ENCODE assay signal across 33 cellular contexts in genomic region chr20:5488823-5489222, GRCh38.
"Had no signal": no experiment of that assay in that cellular context is flagged by ENCODE, and none has a peak within 500 bp of the region (broad histone marks: within the 10 kb centered on the region; RNA-seq: fewer than 3 reads in every experiment).

No MANE protein-coding gene starts in this region.

- H3K9me3 ChIP-seq: body of pancreas, MG63, SJCRH30 had no signal

- H3K4me2 ChIP-seq: KMS-11 had no signal

- H3K9ac ChIP-seq: KMS-11 had no signal

- H3K4me1 ChIP-seq: ascending aorta, SJCRH30 had no signal

- H3K36me3 ChIP-seq: ascending aorta, MG63, SJCRH30 had no signal

- ATAC-seq: activated CD8-positive, alpha-beta T cell treated with anti-CD3 and anti-CD28 coated beads, Interleukin-2, amount 10 ng/mL, durations not matched to agents 7 days and 5 days; activated naive CD4-positive, alpha-beta T cell treated with anti-CD3 and anti-CD28 coated beads, Interleukin-2, amount 50 U/mL, for 72 hours; activated naive CD8-positive, alpha-beta T cell treated with anti-CD3 and anti-CD28 coated beads, Interleukin-2, amount 50 U/mL, for 24 hours; body of pancreas; SK-N-SH treated with all-trans-retinoic acid at 6 μM for 48 hours; WTC11 had no signal

- H3K4me3 ChIP-seq: ascending aorta, body of pancreas, MG63, SJCRH30 had no signal

- DNase-seq: activated CD4-positive, alpha-beta T cell treated with anti-CD3 and anti-CD28 coated beads for 48 hours; activated CD4-positive, alpha-beta T cell treated with anti-CD3 and anti-CD28 coated beads, Interleukin-2, amount 50 U/mL, for 4 hours; activated CD4-positive, CD25-positive, alpha-beta regulatory T cell treated with anti-CD3 and anti-CD28 coated beads, Interleukin-2, amount 50 U/mL, for 72 hours; activated CD8-positive, alpha-beta memory T cell treated with anti-CD3 and anti-CD28 coated beads, Interleukin-2, amount 50 U/mL, for 48 hours; activated CD8-positive, alpha-beta T cell treated with anti-CD3 and anti-CD28 coated beads, Interleukin-2, amount 10 ng/mL, durations not matched to agents 7 days and 5 days; activated effector memory CD4-positive, alpha-beta T cell treated with Interleukin-2 at 50 U/mL for 16 hours; activated naive CD4-positive, alpha-beta T cell; activated naive CD8-positive, alpha-beta T cell treated with anti-CD3 and anti-CD28 coated beads, Interleukin-2, amount 50 U/mL, for 24 hours; activated T-cell treated with anti-CD3 and anti-CD28 coated beads, Interleukin-2, amount 50 U/mL, for 1 hour; amniotic stem cell; body of pancreas; central memory CD4-positive, alpha-beta T cell; MG63; NCI-H1092 treated with DMSO at 0.1 percent for 48 hours; NCI-H1417 treated with DMSO at 0.1 percent for 48 hours; NCI-H1694; NCI-H2029; NCI-H2107; NCI-H2171 treated with DMSO at 0.1 percent for 48 hours; NCI-H345; NCI-H510A; NCI-H526 treated with DMSO at 0.1 percent for 48 hours; Right ventricle myocardium superior; RPMI8226; SJCRH30; T-helper 9 cell had no signal

- H3K27ac ChIP-seq: ascending aorta, body of pancreas, KMS-11, SJCRH30 had no signal

- H3K27me3 ChIP-seq: ascending aorta, body of pancreas, MG63 had no signal

- FAIRE-seq: bronchial epithelial cell, TTC549 had no signal
